Comparison of ENCODE assay signal across 8 cellular contexts in genomic region chr19:49506575-49507105, GRCh38. TPM values are rescaled to one million over a fixed set of nuclear protein-coding genes. Genes with fewer than 3 reads are reported as not detected.
A peak's percentile ranks its signal among the peaks of the same experiment; 100 is the strongest.
DNase-seq lines count a peak whose midpoint lies in the region; ATAC-seq lines count a peak whose summit lies in the region.

No MANE protein-coding gene starts in this region.

- DNase-seq in DMS153 (lab: John Stamatoyannopoulos, UW), result peak; percentile 18
- peak; percentile 88 for DNase-seq in HuH-7 (ENCODE audit: low spot score)
- peak; percentile 60 to 62 for DNase-seq in SHP77 (lab: John Stamatoyannopoulos, UW)
- DNase-seq in activated naive CD4-positive, alpha-beta T cell (lab: John Stamatoyannopoulos, UW), result peak; percentile 47 to 70 (median 53)
- DNase-seq in left cardiac atrium, result peak; percentile 46
- peak; percentile 61 to 73 for DNase-seq in stimulated activated CD4-positive, alpha-beta T cell treated with anti-CD3 and anti-CD28 coated beads, Interleukin-1b, Interleukin-23, amount 100 ng/mL, for 4 hours (ENCODE audit: low read depth in 2 of 2)
- DNase-seq in foreskin melanocyte, result no peak

- intact Hi-C loops in left cardiac atrium (cut with DNase I), result loop anchor here in 1 of 2 donors (5.0 kb wide), 1 partner anchor 36 kb away; no protein-coding TSS in a partner anchor

- peak; percentile 48 to 74 for ATAC-seq in left cardiac atrium
- no peak for ATAC-seq in HG03108 (IDR thresholded peaks at IDR 0.05; ENCODE audit: unreplicated experiment)

RNA-seq across cellular contexts. Expression of gene FCGRT, which starts 5.8 kb away (rescaled TPM):
- total RNA-seq in left cardiac atrium, result 100 to 1,000 TPM; 156 to 202 TPM

RNA-seq across cellular contexts. Expression of gene RPS11, which starts 10.4 kb away (rescaled TPM):
- 1,000 to 10,000 TPM; 1,060 to 1,184 TPM for total RNA-seq in left cardiac atrium

RNA-seq across cellular contexts. Expression of gene RPL13A, which starts 19.2 kb away (rescaled TPM):
- 1,000 to 10,000 TPM; 1,559 to 1,594 TPM for total RNA-seq in left cardiac atrium

RNA-seq across cellular contexts. Expression of gene RCN3, which starts 21.2 kb away (rescaled TPM):
- total RNA-seq in left cardiac atrium, result 10 to 100 TPM; 27.3 to 34.9 TPM

RNA-seq across cellular contexts. Expression of gene FLT3LG, which starts 32.6 kb away (rescaled TPM):
- total RNA-seq in left cardiac atrium, result 1 to 10 TPM; 4.9 to 6.0 TPM
